In the genomic region with DNA sequence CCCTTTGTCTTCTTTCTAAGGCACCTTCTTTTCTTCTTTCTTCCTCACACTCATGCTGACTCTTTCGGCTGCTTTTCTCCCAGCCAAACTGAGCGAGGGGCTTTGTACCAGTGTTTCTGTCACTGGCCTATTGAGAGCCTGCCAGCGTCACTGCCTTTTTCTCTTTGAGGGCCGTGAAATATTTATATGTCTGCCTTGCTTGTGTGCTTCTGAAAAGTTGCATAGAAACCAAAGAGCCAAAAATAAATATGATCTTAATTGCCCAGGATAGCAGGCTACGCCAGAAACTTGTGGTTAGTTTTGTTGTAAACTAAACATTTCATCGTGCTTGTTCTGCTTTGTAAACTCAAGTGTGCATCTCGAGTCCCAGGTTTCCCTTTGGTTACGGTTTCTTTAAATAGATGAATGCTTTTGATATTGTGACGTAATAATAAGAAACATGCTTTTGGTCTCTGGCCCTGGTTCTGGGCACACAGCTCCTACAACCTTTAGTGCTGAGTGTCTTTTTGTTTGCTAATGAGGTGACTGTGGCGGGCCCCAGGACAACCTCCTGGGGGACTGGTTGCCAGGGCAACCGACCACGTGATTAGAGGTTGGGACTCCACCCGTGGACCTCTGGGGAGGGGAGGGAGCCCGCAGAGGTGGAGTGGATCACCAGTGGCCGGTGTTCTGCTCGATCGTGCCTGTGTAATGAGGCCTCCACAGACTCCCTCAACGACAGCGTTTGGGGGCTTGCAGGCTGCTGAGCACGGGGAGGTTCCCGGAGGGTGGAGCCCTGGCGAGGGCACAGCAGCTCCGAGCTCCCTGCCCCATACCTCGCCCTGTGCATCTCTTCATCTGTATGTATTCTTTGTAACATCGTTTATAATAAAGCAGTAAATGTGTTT, we compare ENCODE assay signal across 1 cellular context.
TF ChIP-seq lines count a peak whose summit lies in the region.

No MANE protein-coding gene starts in this region.

TF ChIP-seq in endothelial cell of umbilical vein, 7 proteins besides CTCF, POLR2A, EP300 and RAD21 (continued from another document):
- no peak for TF ChIP-seq JUN (IDR thresholded peaks at IDR 0.05; ENCODE audit: borderline replicate concordance, insufficient read depth, insufficient read length, low read depth)
- TF ChIP-seq FOS (IDR thresholded peaks at IDR 0.05; ENCODE audit: borderline replicate concordance, insufficient read depth, low read length), result no peak
- TF ChIP-seq, protein P1, sequence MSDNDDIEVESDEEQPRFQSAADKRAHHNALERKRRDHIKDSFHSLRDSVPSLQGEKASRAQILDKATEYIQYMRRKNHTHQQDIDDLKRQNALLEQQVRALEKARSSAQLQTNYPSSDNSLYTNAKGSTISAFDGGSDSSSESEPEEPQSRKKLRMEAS (IDR thresholded peaks at IDR 0.05; ENCODE audit: insufficient read depth, insufficient read length), result no peak
- no peak for TF ChIP-seq GATA2 (IDR thresholded peaks at IDR 0.05; ENCODE audit: insufficient read depth, insufficient read length, low read depth, low read length)
- TF ChIP-seq MYC (IDR thresholded peaks at IDR 0.05; ENCODE audit: low read depth, low read length), result no peak
- no peak for TF ChIP-seq POLR2AphosphoS5 (IDR thresholded peaks at IDR 0.05; ENCODE audit: insufficient read depth, low read depth, low read length)
